ENCODE assay signal across 2 cellular contexts in genomic region chr7:103063895-103064294, GRCh38.
TF ChIP-seq lines count a peak whose summit lies in the region.

No MANE protein-coding gene starts in this region.

TF ChIP-seq in HCT116, 20 proteins besides CTCF, POLR2A, EP300 and RAD21 (continued from another document):
- TF ChIP-seq EGR1 (IDR thresholded peaks at IDR 0.05; ENCODE audit: low read depth) (no peak), SIN3A (IDR thresholded peaks at IDR 0.05; ENCODE audit: low read depth) (no peak), POLR2AphosphoS5 (IDR thresholded peaks at IDR 0.05; ENCODE audit: low read depth, low read length) (no peak), REST (IDR thresholded peaks at IDR 0.05; ENCODE audit: low read depth) (no peak), ZBTB33 (IDR thresholded peaks at IDR 0.05; ENCODE audit: extremely low read depth, insufficient replicate concordance, low read length) (no peak)

TF ChIP-seq in WTC11, 78 proteins besides CTCF, POLR2A, EP300 and RAD21 (continued from another document):
- TF ChIP-seq ZNF512 (CRISPR knock-in tag; IDR thresholded peaks at IDR 0.05; ENCODE audit: borderline replicate concordance): no peak
- no peak for TF ChIP-seq NFYB (CRISPR knock-in tag; conservative IDR thresholded peaks at IDR 0.05; ENCODE audit: low read depth)
- no peak for TF ChIP-seq SP1 (CRISPR knock-in tag; conservative IDR thresholded peaks at IDR 0.05)
- TF ChIP-seq GTF2I (CRISPR knock-in tag; conservative IDR thresholded peaks at IDR 0.05): no peak
- TF ChIP-seq ZNF263 (CRISPR knock-in tag; IDR thresholded peaks at IDR 0.05; ENCODE audit: low read depth): no peak
- TF ChIP-seq ETV6 (CRISPR knock-in tag; IDR thresholded peaks at IDR 0.05): no peak
- no peak for TF ChIP-seq NFATC4 (CRISPR knock-in tag; IDR thresholded peaks at IDR 0.05)
- TF ChIP-seq TP53 (CRISPR knock-in tag; IDR thresholded peaks at IDR 0.05): no peak
